ENCODE assay signal across 9 cellular contexts in the genomic region with DNA sequence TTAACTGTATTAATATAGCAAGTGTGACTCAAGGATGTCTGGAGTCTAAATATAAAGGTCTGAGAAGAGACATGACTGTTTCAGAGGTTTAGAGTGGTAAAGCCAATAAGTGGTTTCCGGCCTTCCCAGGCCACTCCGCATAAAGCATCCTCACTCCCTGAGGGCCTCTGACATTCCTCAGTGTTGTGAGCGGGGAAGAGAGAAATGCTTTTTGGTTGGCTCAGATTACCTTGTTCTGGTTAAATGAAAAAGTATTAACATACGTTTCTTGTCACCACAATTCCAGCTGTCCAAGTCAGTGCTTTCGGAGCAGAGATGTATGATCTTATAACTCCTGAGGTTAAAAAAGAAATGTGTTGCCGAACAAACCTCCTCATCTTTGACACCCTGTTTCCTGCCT.
DNase-seq lines count a peak whose midpoint lies in the region; ATAC-seq and TF ChIP-seq lines count a peak whose summit lies in the region.
"Had no signal": no experiment of that assay in that cellular context is flagged by ENCODE, and none has a peak within 500 bp of the region (broad histone marks: within the 10 kb centered on the region; RNA-seq: fewer than 3 reads in every experiment).

No MANE protein-coding gene starts in this region.

- 59 to 64% methylated on average over 6 of the region's 6 CpGs for WGBS in heart right ventricle, 2 donors
- 66 to 83% methylated on average over 6 of the region's 6 CpGs for WGBS in sigmoid colon, 2 donors

- in situ Hi-C loops in HAP-1 (cut with MboI; ENCODE audit: low sequenced_read_pairs) = no loop called here

- peak; percentile 81 for DNase-seq in GM04504 (ENCODE audit: low read depth)
- DNase-seq in amniotic stem cell (lab: John Stamatoyannopoulos, UW) = peak; percentile 56
- peak in 1 of 2 donors; percentile 18 for DNase-seq in heart right ventricle
- peak; percentile 65 for DNase-seq in sigmoid colon
- no peak for DNase-seq in HAP-1 (ENCODE audit: low spot score in 2 of 2)
- no peak for DNase-seq in T-helper 9 cell
- no peak for DNase-seq in activated CD8-positive, alpha-beta memory T cell treated with anti-CD3 and anti-CD28 coated beads for 24 hours
- no peak for DNase-seq in GM19240 (ENCODE audit: insufficient read length, low spot score)

- TF ChIP-seq EP300 in sigmoid colon (IDR thresholded peaks at IDR 0.05) = no peak

- peaks cover 2 to 45% (median 32%) of the 10 kb centered on the region in 9 donors for H3K4me1 ChIP-seq in heart right ventricle
- peaks cover 0 to 39% (median 23%) of the 10 kb centered on the region in 4 donors for H3K4me1 ChIP-seq in sigmoid colon
- no peaks in the 10 kb centered on the region for H3K4me1 ChIP-seq in HAP-1
- H3K4me1 ChIP-seq: parathyroid adenoma had no signal

- TF ChIP-seq POLR2A in sigmoid colon (IDR thresholded peaks at IDR 0.05) = no peak

- H3K36me3 ChIP-seq in heart right ventricle = peaks cover 0 to 10% (median 0%) of the 10 kb centered on the region in 9 donors
- no peaks in the 10 kb centered on the region for H3K36me3 ChIP-seq in sigmoid colon
- no peaks in the 10 kb centered on the region for H3K36me3 ChIP-seq in HAP-1 (replicated peaks)

- ATAC-seq in heart right ventricle = peak in 7 of 8 donors; percentile 46 to 75 (median 66)

- no peak overlapping the region for H3K4me3 ChIP-seq in heart right ventricle
- H3K4me3 ChIP-seq in sigmoid colon = no peak overlapping the region
- no peak overlapping the region for H3K4me3 ChIP-seq in HAP-1

- H3K9me3 ChIP-seq in heart right ventricle = peaks cover 0 to 13% (median 0%) of the 10 kb centered on the region in 11 donors
- H3K9me3 ChIP-seq in sigmoid colon = no peaks in the 10 kb centered on the region
- H3K9me3 ChIP-seq in HAP-1 = no peaks in the 10 kb centered on the region

- no peaks in the 10 kb centered on the region for H3K27me3 ChIP-seq in heart right ventricle
- no peaks in the 10 kb centered on the region for H3K27me3 ChIP-seq in sigmoid colon
- no peaks in the 10 kb centered on the region; the same call in 1 of the 2 replicates for H3K27me3 ChIP-seq in HAP-1 (ENCODE audit: low read depth)

- intact Hi-C loops in heart right ventricle (cut with DNase I) (no loop called here), sigmoid colon (cut with DNase I) (no loop called here)

- TF ChIP-seq CTCF in heart right ventricle (IDR thresholded peaks at IDR 0.05) (no peak), sigmoid colon (IDR thresholded peaks at IDR 0.05) (no peak)

- H3K27ac ChIP-seq in heart right ventricle = peak overlapping the region in 7 of 10 donors; percentile 21 to 74 (median 50)
- H3K27ac ChIP-seq in sigmoid colon = peak overlapping the region; percentile 6 to 75 (median 52)
- H3K27ac ChIP-seq: parathyroid adenoma had no signal

Comparison
In these comparisons a context has a peak if more than half of its experiments do, and no peak if none do; other contexts are left out.
1. DNase-seq: peak in GM04504 (single experiment), amniotic stem cell (single experiment) and sigmoid colon (single experiment); none in HAP-1 (0 of 2), T-helper 9 cell (single experiment), activated CD8-positive, alpha-beta memory T cell treated with anti-CD3 and anti-CD28 coated beads for 24 hours (single experiment) and GM19240 (single experiment).